Comparison of ENCODE assay signal across 10 cellular contexts in the genomic region with DNA sequence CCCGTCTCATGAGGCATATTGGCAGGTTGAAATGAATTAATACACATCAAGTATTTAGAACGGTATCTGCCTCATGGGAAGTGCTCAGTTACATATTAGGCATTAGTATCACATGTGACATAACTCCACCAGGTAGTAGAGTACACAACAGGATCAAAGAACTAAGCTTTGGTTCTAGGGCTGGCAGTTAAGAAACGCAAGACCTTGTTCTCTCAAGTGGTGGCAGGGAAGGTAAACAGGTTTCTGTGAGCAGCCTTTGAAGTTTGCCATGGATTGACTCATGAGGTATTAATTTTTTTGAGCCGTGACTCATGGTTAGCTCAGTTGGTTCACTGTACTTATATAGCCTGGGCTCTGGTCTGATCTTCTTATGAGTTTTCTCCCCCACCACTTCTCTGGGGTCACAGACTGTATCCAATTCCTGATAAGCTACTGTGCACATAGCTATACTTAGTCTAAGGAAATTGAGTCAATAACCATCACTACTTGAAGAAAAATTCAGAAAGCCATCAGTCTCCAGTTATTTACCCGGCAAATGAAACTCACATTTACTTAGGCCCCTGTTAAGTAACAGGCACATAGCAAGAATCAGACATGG.
DNase-seq lines count a peak whose midpoint lies in the region; ATAC-seq and TF ChIP-seq lines count a peak whose summit lies in the region.
"Had no signal": no experiment of that assay in that cellular context is flagged by ENCODE, and none has a peak within 500 bp of the region (broad histone marks: within the 10 kb centered on the region; RNA-seq: fewer than 3 reads in every experiment).

No MANE protein-coding gene starts in this region.

- peaks cover 0 to 6% of the 10 kb centered on the region in 2 donors for H3K27me3 Mint-ChIP-seq in natural killer cell treated with Interleukin-12 subunit alpha and Interleukin-12 subunit beta and Interleukin-15 and Interleukin-18, amount 100 ng/mL, for 72 hours

- H3K4me3 Mint-ChIP-seq in natural killer cell treated with Interleukin-12 subunit alpha and Interleukin-12 subunit beta and Interleukin-15 and Interleukin-18, amount 100 ng/mL, for 72 hours, result no peak overlapping the region

- no peaks in the 10 kb centered on the region for H3K9me3 Mint-ChIP-seq in natural killer cell treated with Interleukin-12 subunit alpha and Interleukin-12 subunit beta and Interleukin-15 and Interleukin-18, amount 100 ng/mL, for 72 hours

- H3K36me3 ChIP-seq in HEK293 (ENCODE audit: control insufficient read depth in 2 of 2, insufficient read depth in 1 of 2, low read length in 2 of 2), result no peaks in the 10 kb centered on the region

- no peaks in the 10 kb centered on the region for H3K4me1 Mint-ChIP-seq in natural killer cell treated with Interleukin-12 subunit alpha and Interleukin-12 subunit beta and Interleukin-15 and Interleukin-18, amount 100 ng/mL, for 72 hours (ENCODE audit: low read depth in 2 of 2)

- no peak for TF ChIP-seq CTCF in HEK293 (tag by site-specific recombination; IDR thresholded peaks at IDR 0.05)

- CTCF ChIA-PET in HEK293 (lab: Yijun Ruan, JAX), result interaction anchor here (0.6 kb wide), 1 partner anchor 299 kb away, joined by 3 read pairs; no protein-coding TSS in a partner anchor

- H3K4me3 ChIP-seq in HEK293 (ENCODE audit: low read depth, low read length), result no peak overlapping the region

- POLR2A ChIA-PET in HEK293 (lab: Yijun Ruan, JAX), result no interaction called here

- no peaks in the 10 kb centered on the region for H3K9me3 ChIP-seq in HEK293 (ENCODE audit: control insufficient read depth, insufficient read depth, low read depth, low read length)

- H3K27ac ChIP-seq in HEK293 (ENCODE audit: extremely low read depth, low read depth, low read length), result no peak overlapping the region

- ATAC-seq in HG02798 (IDR thresholded peaks at IDR 0.05; ENCODE audit: poor library complexity, unreplicated experiment), result no peak
- no peak for ATAC-seq in natural killer cell treated with Interleukin-12 subunit alpha and Interleukin-12 subunit beta and Interleukin-15 and Interleukin-18, amount 100 ng/mL, for 72 hours
- ATAC-seq: left lobe of liver had no signal

- DNase-seq in AG08396 (ENCODE audit: low spot score), result peak; percentile 48
- peak; percentile 1 to 8 for DNase-seq in activated CD4-positive, alpha-beta T cell treated with anti-CD3 and anti-CD28 coated beads, Interleukin-2, amount 50 U/mL, for 4 hours
- peak; percentile 60 for DNase-seq in islet precursor cell
- DNase-seq in hypothalamus (lab: John Stamatoyannopoulos, UW), result no peak
- no peak for DNase-seq in NCI-H748 (lab: John Stamatoyannopoulos, UW; ENCODE audit: unreplicated experiment)
- no peak for DNase-seq in natural killer cell treated with Interleukin-12 subunit alpha and Interleukin-12 subunit beta and Interleukin-15 and Interleukin-18, amount 100 ng/mL, for 72 hours (ENCODE audit: low spot score)
- DNase-seq: NCI-H345 had no signal

- H3K36me3 Mint-ChIP-seq in natural killer cell treated with Interleukin-12 subunit alpha and Interleukin-12 subunit beta and Interleukin-15 and Interleukin-18, amount 100 ng/mL, for 72 hours, result no peaks in the 10 kb centered on the region

- no peak overlapping the region for H3K27ac Mint-ChIP-seq in natural killer cell treated with Interleukin-12 subunit alpha and Interleukin-12 subunit beta and Interleukin-15 and Interleukin-18, amount 100 ng/mL, for 72 hours

- H3K4me1 ChIP-seq in HEK293 (ENCODE audit: control insufficient read depth, insufficient read depth, low read length), result no peaks in the 10 kb centered on the region

TF ChIP-seq in HEK293, 187 proteins besides CTCF, POLR2A, EP300 and RAD21:
- no peak for TF ChIP-seq ZNF146 (tag by site-specific recombination; IDR thresholded peaks at IDR 0.05)
- TF ChIP-seq TCF7L2 (IDR thresholded peaks at IDR 0.05; ENCODE audit: borderline replicate concordance, low read depth, low read length), result 0 out of 2 replicates have a peak, but pooled peaks have one; percentile 22

Comparison
In these comparisons a context has a peak if more than half of its experiments do, and no peak if none do; other contexts are left out.
1. DNase-seq: peak in AG08396 (single experiment), activated CD4-positive, alpha-beta T cell treated with anti-CD3 and anti-CD28 coated beads, Interleukin-2, amount 50 U/mL, for 4 hours (2 of 2) and islet precursor cell (single experiment); none in hypothalamus (0 of 51), NCI-H748 (single experiment) and natural killer cell treated with Interleukin-12 subunit alpha and Interleukin-12 subunit beta and Interleukin-15 and Interleukin-18, amount 100 ng/mL, for 72 hours (single experiment).